11 cellular contexts compared by ENCODE assay signal in the genomic region with DNA sequence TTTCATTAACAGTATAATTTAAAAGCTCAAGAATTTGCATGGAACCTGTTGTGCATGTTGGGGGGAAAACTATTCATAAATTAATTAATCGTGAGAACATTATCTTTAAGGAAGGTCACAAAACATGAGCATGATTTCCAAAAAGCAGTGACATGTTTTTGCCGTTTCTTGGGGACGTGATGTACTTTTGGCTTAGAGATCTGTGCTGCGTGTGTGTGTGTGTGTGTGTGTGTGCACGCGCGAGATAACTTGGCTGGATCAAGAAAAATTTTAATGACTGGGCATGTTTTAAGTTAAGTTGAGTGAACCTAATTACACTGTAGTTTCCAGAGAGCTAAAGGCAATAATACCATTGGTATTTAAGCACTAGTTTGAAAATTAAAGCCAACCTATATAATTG. TPM values are rescaled to one million over a fixed set of nuclear protein-coding genes. Genes with fewer than 3 reads are reported as not detected.
DNase-seq lines count a peak whose midpoint lies in the region; ATAC-seq and TF ChIP-seq lines count a peak whose summit lies in the region.
"Had no signal": no experiment of that assay in that cellular context is flagged by ENCODE, and none has a peak within 500 bp of the region (broad histone marks: within the 10 kb centered on the region; RNA-seq: fewer than 3 reads in every experiment).

No MANE protein-coding gene starts in this region.

- H3K36me3 Mint-ChIP-seq in immature natural killer cell, result peaks cover 0 to 3% (median 0%) of the 10 kb centered on the region in 3 donors
- no peaks in the 10 kb centered on the region for H3K36me3 Mint-ChIP-seq in activated T-helper 17 cell treated with anti-CD3 and anti-CD28 coated beads, Interleukin-2, amount 50 U/mL, for 72 hours (ENCODE audit: low read depth)

- H3K4me1 ChIP-seq in body of pancreas, result peaks cover 95% of the 10 kb centered on the region

- no peaks in the 10 kb centered on the region for H3K9me3 Mint-ChIP-seq in immature natural killer cell
- no peaks in the 10 kb centered on the region for H3K9me3 Mint-ChIP-seq in activated T-helper 17 cell treated with anti-CD3 and anti-CD28 coated beads, Interleukin-2, amount 50 U/mL, for 72 hours

- WGBS in body of pancreas, 2 donors, result 4 to 6% methylated on average over 7 of the region's 7 CpGs

- H3K27me3 Mint-ChIP-seq in immature natural killer cell (ENCODE audit: low read depth in 3 of 3), result peaks cover 0 to 15% (median 4%) of the 10 kb centered on the region in 3 donors
- H3K27me3 Mint-ChIP-seq in activated T-helper 17 cell treated with anti-CD3 and anti-CD28 coated beads, Interleukin-2, amount 50 U/mL, for 72 hours, result no peaks in the 10 kb centered on the region

- no peaks in the 10 kb centered on the region for H3K27me3 ChIP-seq in body of pancreas

- H3K27ac ChIP-seq in C4-2B (peak overlapping the region; percentile 28; the same call in 1 of the 2 replicates), body of pancreas (peak overlapping the region; percentile 52 to 81 (median 72))

- peak in 1 of 3 donors; percentile 15 for TF ChIP-seq POLR2A in body of pancreas (IDR thresholded peaks at IDR 0.05)

- H3K27ac Mint-ChIP-seq in immature natural killer cell, result peak overlapping the region; percentile 30 to 79 (median 64)
- H3K27ac Mint-ChIP-seq in activated T-helper 17 cell treated with anti-CD3 and anti-CD28 coated beads, Interleukin-2, amount 50 U/mL, for 72 hours, result no peak overlapping the region

- peak overlapping the region; percentile 59 to 76 (median 70) for H3K4me3 Mint-ChIP-seq in immature natural killer cell
- no peak overlapping the region for H3K4me3 Mint-ChIP-seq in activated T-helper 17 cell treated with anti-CD3 and anti-CD28 coated beads, Interleukin-2, amount 50 U/mL, for 72 hours

- no peak for TF ChIP-seq CTCF in C4-2B (conservative IDR thresholded peaks at IDR 0.05)
- peak in 1 of 7 experiments; percentile 2 for TF ChIP-seq CTCF in body of pancreas (IDR thresholded peaks at IDR 0.05)

- peaks cover 78 to 99% of the 10 kb centered on the region in 2 donors for H3K4me1 Mint-ChIP-seq in immature natural killer cell
- H3K4me1 Mint-ChIP-seq in activated T-helper 17 cell treated with anti-CD3 and anti-CD28 coated beads, Interleukin-2, amount 50 U/mL, for 72 hours, result peaks cover 8% of the 10 kb centered on the region

- no peaks in the 10 kb centered on the region for H3K9me3 ChIP-seq in body of pancreas

- ATAC-seq in body of pancreas, result peak; percentile 78
- no peak for ATAC-seq in HG03025 (IDR thresholded peaks at IDR 0.05; ENCODE audit: low FRiP score, unreplicated experiment)
- ATAC-seq in activated T-helper 17 cell treated with anti-CD3 and anti-CD28 coated beads, Interleukin-2, amount 50 U/mL, for 72 hours (replicated peaks), result no peak

- intact Hi-C loops in body of pancreas (cut with DNase I), result no loop called here

- H3K36me3 ChIP-seq in body of pancreas (replicated peaks in 1 of 2; ENCODE audit: insufficient read depth in 1 of 2, low read depth in 2 of 2), result no peaks in the 10 kb centered on the region

- DNase-seq in body of pancreas, result peak; percentile 38 to 81 (median 73)
- DNase-seq in immature natural killer cell, result no peak
- DNase-seq in skeletal muscle cell (ENCODE audit: low read depth), result no peak
- DNase-seq in SHP77 treated with DMSO at 0.1 percent for 48 hours (lab: John Stamatoyannopoulos, UW), result no peak
- no peak for DNase-seq in NCI-H2029 treated with DMSO at 0.1 percent for 48 hours (lab: John Stamatoyannopoulos, UW)
- DNase-seq: activated effector memory CD4-positive, alpha-beta T cell treated with Interleukin-2 at 50 U/mL for 16 hours; KBM-7 had no signal

- H3K4me3 ChIP-seq in body of pancreas, result no peak overlapping the region
- H3K4me3 ChIP-seq in skeletal muscle cell (ENCODE audit: low read depth, low read length), result peak overlapping the region; percentile 20

RNA-seq across cellular contexts. Expression of gene ZBTB16, which starts 51.4 kb away (rescaled TPM):
- 100 to 1,000 TPM in 1 of 2 donors, 10 to 100 TPM in 1; 96.5 to 150 TPM for total RNA-seq in body of pancreas
- 100 to 1,000 TPM in 1 of 3 donors, 10 to 100 TPM in 2; 90.4 to 197 (median 92.5) TPM for polyA plus RNA-seq in immature natural killer cell
- total RNA-seq in activated T-helper 17 cell treated with anti-CD3 and anti-CD28 coated beads, Interleukin-2, amount 50 U/mL, for 72 hours, result 10 to 100 TPM in 1 of 2 donors, 1 to 10 TPM in 1; 6.1 to 10.6 TPM
- total RNA-seq: RPMI7951 had no signal

Comparison
In these comparisons a context has a peak if more than half of its experiments do, and no peak if none do; other contexts are left out.
1. DNase-seq: peak in body of pancreas (4 of 4); none in immature natural killer cell (0 of 3), skeletal muscle cell (single experiment), SHP77 treated with DMSO at 0.1 percent for 48 hours (single experiment) and NCI-H2029 treated with DMSO at 0.1 percent for 48 hours (single experiment).
2. RNA of gene ZBTB16, which starts 51.4 kb away (total RNA-seq): 96.5 to 150 TPM in body of pancreas; 6.1 to 10.6 TPM in activated T-helper 17 cell treated with anti-CD3 and anti-CD28 coated beads, Interleukin-2, amount 50 U/mL, for 72 hours; every median in the first group is over 4 times any median in the second.